ENCODE assay signal across 13 cellular contexts in the genomic region with DNA sequence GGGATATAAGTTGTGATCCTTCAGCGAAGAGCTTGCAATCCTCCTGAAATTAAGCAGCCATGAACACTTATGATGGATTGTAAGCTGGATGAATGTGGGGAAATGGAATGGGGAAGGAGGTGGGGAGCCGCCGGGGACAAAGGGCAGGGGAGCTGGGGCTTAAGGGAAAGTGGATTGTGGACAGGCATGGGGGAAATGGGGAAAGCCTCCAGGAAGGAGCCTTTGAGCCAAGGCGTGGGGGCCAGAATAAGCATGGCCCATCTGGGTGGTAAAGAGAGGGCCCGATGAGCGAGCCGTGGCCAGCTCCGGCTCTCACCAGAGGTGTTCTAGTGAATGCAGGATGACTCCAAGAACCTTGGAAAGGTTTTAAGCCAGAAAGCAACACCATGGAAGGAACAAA.
A peak's percentile ranks its signal among the peaks of the same experiment; 100 is the strongest.
DNase-seq lines count a peak whose midpoint lies in the region; TF ChIP-seq lines count a peak whose summit lies in the region.
"Had no signal": no experiment of that assay in that cellular context is flagged by ENCODE, and none has a peak within 500 bp of the region (broad histone marks: within the 10 kb centered on the region; RNA-seq: fewer than 3 reads in every experiment).

No MANE protein-coding gene starts in this region.

- H3K79me1 ChIP-seq in mesendoderm (ENCODE audit: low read length): no peaks in the 10 kb centered on the region

- H3K23ac ChIP-seq in mesendoderm (ENCODE audit: low read length): no peak overlapping the region

- no peaks in the 10 kb centered on the region for H3K27me3 Mint-ChIP-seq in chondrocyte (ENCODE audit: low read depth)
- peaks cover 10% of the 10 kb centered on the region for H3K27me3 Mint-ChIP-seq in activated CD4-positive, alpha-beta T cell treated with anti-CD3 and anti-CD28 coated beads, Interleukin-2, amount 10 ng/mL, durations not matched to agents 7 days and 5 days
- H3K27me3 Mint-ChIP-seq: activated naive CD8-positive, alpha-beta T cell treated with anti-CD3 and anti-CD28 coated beads, Interleukin-2, amount 50 U/mL, for 24 hours had no signal

- H3K9me2 ChIP-seq in MM.1S (replicated peaks; ENCODE audit: insufficient read depth, low read length): no peaks in the 10 kb centered on the region

- H3K27me3 ChIP-seq in HUES64 (ENCODE audit: insufficient read depth, low read length) (no peaks in the 10 kb centered on the region), mesendoderm (ENCODE audit: insufficient read depth, low read length, poor library complexity) (no peaks in the 10 kb centered on the region), MM.1S (replicated peaks; ENCODE audit: insufficient read depth, low read length) (no peaks in the 10 kb centered on the region)

- H3K56ac ChIP-seq in mesendoderm (ENCODE audit: low read length): peak overlapping the region; percentile 87

- H2BK120ac ChIP-seq in mesendoderm (ENCODE audit: low read depth, low read length): no peak overlapping the region

- H3K4ac ChIP-seq in mesendoderm (ENCODE audit: low read depth, low read length): no peak overlapping the region

- peak overlapping the region; percentile 98 for H3K27ac Mint-ChIP-seq in chondrocyte (ENCODE audit: unreplicated experiment)
- no peak overlapping the region for H3K27ac Mint-ChIP-seq in activated CD4-positive, alpha-beta T cell treated with anti-CD3 and anti-CD28 coated beads, Interleukin-2, amount 10 ng/mL, durations not matched to agents 7 days and 5 days
- H3K27ac Mint-ChIP-seq: activated naive CD8-positive, alpha-beta T cell treated with anti-CD3 and anti-CD28 coated beads, Interleukin-2, amount 50 U/mL, for 24 hours had no signal

- no peak overlapping the region for H4K8ac ChIP-seq in mesendoderm (ENCODE audit: low read depth, low read length)

- H3K4me3 Mint-ChIP-seq in chondrocyte (ENCODE audit: unreplicated experiment): no peak overlapping the region
- H3K4me3 Mint-ChIP-seq in activated CD4-positive, alpha-beta T cell treated with anti-CD3 and anti-CD28 coated beads, Interleukin-2, amount 10 ng/mL, durations not matched to agents 7 days and 5 days: no peak overlapping the region
- H3K4me3 Mint-ChIP-seq: activated naive CD8-positive, alpha-beta T cell treated with anti-CD3 and anti-CD28 coated beads, Interleukin-2, amount 50 U/mL, for 24 hours had no signal

- DNase-seq in chondrocyte (ENCODE audit: low spot score): peak; percentile 41
- DNase-seq in mesendoderm: no peak
- DNase-seq in stimulated activated CD8-positive, alpha-beta memory T cell treated with anti-CD3 and anti-CD28 coated beads, Interleukin-4, amount 100 ng/mL, for 48 hours: peak; percentile 4
- DNase-seq in cerebellar cortex (ENCODE audit: low spot score): no peak
- DNase-seq in NCI-H526 treated with DMSO at 0.1 percent for 48 hours (lab: John Stamatoyannopoulos, UW): no peak
- no peak for DNase-seq in MM.1S
- no peak for DNase-seq in activated CD4-positive, alpha-beta T cell treated with anti-CD3 and anti-CD28 coated beads, Interleukin-2, amount 10 ng/mL, durations not matched to agents 7 days and 5 days
- DNase-seq: activated naive CD8-positive, alpha-beta T cell treated with anti-CD3 and anti-CD28 coated beads, Interleukin-2, amount 50 U/mL, for 24 hours; effector memory CD4-positive, alpha-beta T cell; NCI-H1092; RPMI8226; T1000 had no signal

- H2BK5ac ChIP-seq in mesendoderm (ENCODE audit: low read length): no peak overlapping the region

- no peak for TF ChIP-seq CTCF in chondrocyte (IDR thresholded peaks at IDR 0.05)
- TF ChIP-seq CTCF in MM.1S (IDR thresholded peaks at IDR 0.05; ENCODE audit: low read length): no peak

- H3K4me2 ChIP-seq in mesendoderm (ENCODE audit: low read length) (no peak overlapping the region), MM.1S (ENCODE audit: low read depth, low read length) (no peak overlapping the region)

- no peak overlapping the region for H2BK15ac ChIP-seq in mesendoderm (replicated peaks; ENCODE audit: low read depth)

- CTCF ChIA-PET in activated CD4-positive, alpha-beta T cell treated with anti-CD3 and anti-CD28 coated beads, Interleukin-2, amount 10 ng/mL, durations not matched to agents 7 days and 5 days (lab: Charles Lee): interaction anchor here (1.3 to 2.5 kb wide), 4 partner anchors 9 to 155 kb away, joined by 3 to 10 read pairs (median 4); no protein-coding TSS in a partner anchor

- H3K4me1 Mint-ChIP-seq in chondrocyte (ENCODE audit: low read depth): peaks cover 79% of the 10 kb centered on the region
- peaks cover 9% of the 10 kb centered on the region for H3K4me1 Mint-ChIP-seq in activated CD4-positive, alpha-beta T cell treated with anti-CD3 and anti-CD28 coated beads, Interleukin-2, amount 10 ng/mL, durations not matched to agents 7 days and 5 days

- no peaks in the 10 kb centered on the region for H4K20me1 ChIP-seq in MM.1S (ENCODE audit: insufficient read depth, low read length)

- no peak overlapping the region for H4K5ac ChIP-seq in mesendoderm (ENCODE audit: low read length)

- H3K4me3 ChIP-seq in HUES64 (ENCODE audit: low read length) (no peak overlapping the region), mesendoderm (ENCODE audit: low read length) (no peak overlapping the region), MM.1S (ENCODE audit: low read length) (no peak overlapping the region)

- H3K4me1 ChIP-seq in HUES64 (ENCODE audit: insufficient read depth, low read length): peaks cover 43% of the 10 kb centered on the region
- peaks cover 20% of the 10 kb centered on the region for H3K4me1 ChIP-seq in mesendoderm (ENCODE audit: control insufficient read depth, low read depth, low read length)
- peaks cover 4% of the 10 kb centered on the region; the same call in 1 of the 2 replicates for H3K4me1 ChIP-seq in MM.1S (ENCODE audit: low read length)

- no peaks in the 10 kb centered on the region for H3K79me2 ChIP-seq in mesendoderm (ENCODE audit: control insufficient read depth, insufficient read depth, low read length)
- H3K79me2 ChIP-seq in MM.1S (ENCODE audit: low read length): no peaks in the 10 kb centered on the region

- no peak overlapping the region for H2AK5ac ChIP-seq in mesendoderm (ENCODE audit: low read length)

- peaks cover 9% of the 10 kb centered on the region for H3K9me3 Mint-ChIP-seq in chondrocyte (ENCODE audit: low read depth)
- H3K9me3 Mint-ChIP-seq in activated CD4-positive, alpha-beta T cell treated with anti-CD3 and anti-CD28 coated beads, Interleukin-2, amount 10 ng/mL, durations not matched to agents 7 days and 5 days: peaks cover 2% of the 10 kb centered on the region

- peaks cover 28% of the 10 kb centered on the region for H3K36me3 Mint-ChIP-seq in chondrocyte (ENCODE audit: low read depth)
- peaks cover 11% of the 10 kb centered on the region for H3K36me3 Mint-ChIP-seq in activated CD4-positive, alpha-beta T cell treated with anti-CD3 and anti-CD28 coated beads, Interleukin-2, amount 10 ng/mL, durations not matched to agents 7 days and 5 days (ENCODE audit: low read depth)

- POLR2A ChIA-PET in activated CD4-positive, alpha-beta T cell treated with anti-CD3 and anti-CD28 coated beads, Interleukin-2, amount 10 ng/mL, durations not matched to agents 7 days and 5 days (lab: Charles Lee): no interaction called here

- no peaks in the 10 kb centered on the region for H3F3A ChIP-seq in MM.1S (ENCODE audit: insufficient read depth, low read length)

- H3K18ac ChIP-seq in mesendoderm (ENCODE audit: low read length): no peak overlapping the region

- no peaks in the 10 kb centered on the region for H3K36me3 ChIP-seq in HUES64 (ENCODE audit: insufficient read depth, low read length)
- no peaks in the 10 kb centered on the region for H3K36me3 ChIP-seq in mesendoderm (ENCODE audit: control insufficient read depth, insufficient read depth, low read length)
- H3K36me3 ChIP-seq in MM.1S (replicated peaks; ENCODE audit: insufficient read depth, low read length): no peaks in the 10 kb centered on the region

- WGBS in HUES64: 95% methylated on average over 8 of the region's 8 CpGs
- no CpG with 5 or more reads among the region's 8 CpGs for whole genome bisulfite sequencing in mesendoderm (ENCODE audit: extremely low coverage, insufficient coverage, low lambda C conversion rate)

- H2AFZ ChIP-seq in MM.1S (ENCODE audit: low read length): no peak overlapping the region

- 0 out of 2 replicates have a peak overlapping the region, but pooled peaks have one; percentile 12 for H3K27ac ChIP-seq in HUES64 (ENCODE audit: low read depth, low read length)
- no peak overlapping the region for H3K27ac ChIP-seq in mesendoderm (ENCODE audit: low read depth, low read length)
- H3K27ac ChIP-seq in MM.1S (ENCODE audit: low read length): no peak overlapping the region

- no peak overlapping the region for H3K9ac ChIP-seq in HUES64 (ENCODE audit: low read depth, low read length)
- H3K9ac ChIP-seq in mesendoderm (ENCODE audit: low read length): no peak overlapping the region
- H3K9ac ChIP-seq in MM.1S (ENCODE audit: low read length): no peak overlapping the region

- H3K9me3 ChIP-seq in HUES64 (ENCODE audit: insufficient read depth, low read depth, low read length) (no peaks in the 10 kb centered on the region), MM.1S (replicated peaks; ENCODE audit: insufficient read depth, low read length) (no peaks in the 10 kb centered on the region)

Comparison
In these comparisons a context has a peak if more than half of its experiments do, and no peak if none do; other contexts are left out.
1. DNase-seq: peak in chondrocyte (single experiment) and stimulated activated CD8-positive, alpha-beta memory T cell treated with anti-CD3 and anti-CD28 coated beads, Interleukin-4, amount 100 ng/mL, for 48 hours (single experiment); none in mesendoderm (single experiment), cerebellar cortex (single experiment), NCI-H526 treated with DMSO at 0.1 percent for 48 hours (single experiment), MM.1S (single experiment) and activated CD4-positive, alpha-beta T cell treated with anti-CD3 and anti-CD28 coated beads, Interleukin-2, amount 10 ng/mL, durations not matched to agents 7 days and 5 days (single experiment).